2 cellular contexts compared by ENCODE assay signal in genomic region chr14:94011795-94012194, GRCh38.
TF ChIP-seq lines count a peak whose summit lies in the region.

No MANE protein-coding gene starts in this region.

TF ChIP-seq in A549, 52 proteins besides CTCF, POLR2A, EP300 and RAD21:
- TF ChIP-seq RARB (CRISPR knock-in tag; IDR thresholded peaks at IDR 0.05) (no peak), HEYL (CRISPR knock-in tag; IDR thresholded peaks at IDR 0.05) (no peak), ZC3H11A (IDR thresholded peaks at IDR 0.05) (no peak), MAX (IDR thresholded peaks at IDR 0.05) (no peak), SMC3 (IDR thresholded peaks at IDR 0.05) (no peak)

TF ChIP-seq in GM12878, 131 proteins besides CTCF, POLR2A, EP300 and RAD21 (continues in another document):
- TF ChIP-seq MEF2B (IDR thresholded peaks at IDR 0.05; ENCODE audit: partially characterized antibody, poor library complexity, severe bottlenecking) (peak; percentile 82), STAT1 (conservative IDR thresholded peaks at IDR 0.05) (no peak), SKIL (IDR thresholded peaks at IDR 0.05; ENCODE audit: low read depth, poor library complexity, severe bottlenecking) (peak; percentile 98), NFXL1 (IDR thresholded peaks at IDR 0.05; ENCODE audit: borderline replicate concordance) (no peak), IKZF1 (conservative IDR thresholded peaks at IDR 0.05) (no peak; the same call in 1 of the 2 replicates), SUZ12 (IDR thresholded peaks at IDR 0.05; ENCODE audit: unreplicated experiment) (no peak), TAF1 (IDR thresholded peaks at IDR 0.05; ENCODE audit: borderline replicate concordance, low read depth, low read length) (no peak), TCF12 (IDR thresholded peaks at IDR 0.05; ENCODE audit: low read depth, low read length) (no peak), HDGF (IDR thresholded peaks at IDR 0.05) (no peak), CREM (IDR thresholded peaks at IDR 0.05; ENCODE audit: low read depth) (no peak), KLF5 (IDR thresholded peaks at IDR 0.05; ENCODE audit: partially characterized antibody) (no peak), ATF3 (IDR thresholded peaks at IDR 0.05; ENCODE audit: borderline replicate concordance, extremely low read depth, low read depth, low read length) (no peak), ZNF384 (IDR thresholded peaks at IDR 0.05; ENCODE audit: borderline replicate concordance, low read depth, low read length) (no peak), NR2C1 (IDR thresholded peaks at IDR 0.05) (no peak), RFX5 (IDR thresholded peaks at IDR 0.05; ENCODE audit: low read depth, low read length) (no peak), TCF3 (IDR thresholded peaks at IDR 0.05; ENCODE audit: borderline replicate concordance, insufficient read depth, low read depth, low read length) (no peak), CEBPB (IDR thresholded peaks at IDR 0.05; ENCODE audit: borderline replicate concordance in 1 of 2, low read depth in 2 of 2, low read length in 2 of 2) (no peak), ZSCAN29 (IDR thresholded peaks at IDR 0.05) (0 out of 2 replicates have a peak, but pooled peaks have one; percentile 59), FOXM1 (IDR thresholded peaks at IDR 0.05; ENCODE audit: low read depth, low read length) (no peak), CHD1 (IDR thresholded peaks at IDR 0.05; ENCODE audit: low read depth, low read length) (no peak), EZH2 (IDR thresholded peaks at IDR 0.05; ENCODE audit: borderline replicate concordance, control insufficient read depth, low read depth, low read length) (no peak), HCFC1 (IDR thresholded peaks at IDR 0.05; ENCODE audit: low read length) (no peak), NFYA (IDR thresholded peaks at IDR 0.05; ENCODE audit: borderline replicate concordance, low read depth, low read length) (no peak), TARDBP (IDR thresholded peaks at IDR 0.05; ENCODE audit: borderline replicate concordance) (no peak), NRF1 (conservative IDR thresholded peaks at IDR 0.05; ENCODE audit: low read depth, low read length) (no peak), SMAD5 (IDR thresholded peaks at IDR 0.05; ENCODE audit: low read depth) (no peak), IRF3 (IDR thresholded peaks at IDR 0.05) (no peak), HSF1 (IDR thresholded peaks at IDR 0.05; ENCODE audit: low read depth, low read length) (no peak), RUNX3 (IDR thresholded peaks at IDR 0.05; ENCODE audit: low read length) (peak; percentile 92), E2F4 (IDR thresholded peaks at IDR 0.05; ENCODE audit: low read depth, low read length) (no peak), RCOR1 (conservative IDR thresholded peaks at IDR 0.05; ENCODE audit: low read depth, low read length) (no peak), SPI1 (IDR thresholded peaks at IDR 0.05; ENCODE audit: borderline replicate concordance, insufficient read depth, low read depth, low read length) (0 out of 2 replicates have a peak, but pooled peaks have one; percentile 27), EGR1 (IDR thresholded peaks at IDR 0.05; ENCODE audit: borderline replicate concordance in 1 of 2, low read depth in 2 of 2, low read length in 2 of 2) (no peak), POLR2AphosphoS5 (IDR thresholded peaks at IDR 0.05; ENCODE audit: low read length) (no peak), RB1 (IDR thresholded peaks at IDR 0.05; ENCODE audit: borderline replicate concordance) (no peak), CBX3 (IDR thresholded peaks at IDR 0.05; ENCODE audit: borderline replicate concordance, low read depth) (no peak), MTA2 (IDR thresholded peaks at IDR 0.05; ENCODE audit: low read depth) (peak; percentile 48; the same call in 1 of the 2 replicates), CHD2 (IDR thresholded peaks at IDR 0.05; ENCODE audit: borderline replicate concordance, low read depth, low read length) (no peak; the same call in 1 of the 2 replicates), LARP7 (IDR thresholded peaks at IDR 0.05) (no peak), ZNF687 (IDR thresholded peaks at IDR 0.05) (peak; percentile 63), HDAC6 (IDR thresholded peaks at IDR 0.05; ENCODE audit: unreplicated experiment) (no peak), TBL1XR1 (IDR thresholded peaks at IDR 0.05; ENCODE audit: low read depth, low read length) (no peak), PAX5 (IDR thresholded peaks at IDR 0.05; ENCODE audit: borderline replicate concordance, low read depth, low read length) (no peak), RELB (IDR thresholded peaks at IDR 0.05; ENCODE audit: low read depth) (peak; percentile 58), WRNIP1 (IDR thresholded peaks at IDR 0.05; ENCODE audit: borderline replicate concordance, low read depth, low read length) (no peak), IRF5 (IDR thresholded peaks at IDR 0.05; ENCODE audit: borderline replicate concordance) (no peak), PKNOX1 (IDR thresholded peaks at IDR 0.05) (no peak)
